Comparison of ENCODE assay signal across 9 cellular contexts in the genomic region with DNA sequence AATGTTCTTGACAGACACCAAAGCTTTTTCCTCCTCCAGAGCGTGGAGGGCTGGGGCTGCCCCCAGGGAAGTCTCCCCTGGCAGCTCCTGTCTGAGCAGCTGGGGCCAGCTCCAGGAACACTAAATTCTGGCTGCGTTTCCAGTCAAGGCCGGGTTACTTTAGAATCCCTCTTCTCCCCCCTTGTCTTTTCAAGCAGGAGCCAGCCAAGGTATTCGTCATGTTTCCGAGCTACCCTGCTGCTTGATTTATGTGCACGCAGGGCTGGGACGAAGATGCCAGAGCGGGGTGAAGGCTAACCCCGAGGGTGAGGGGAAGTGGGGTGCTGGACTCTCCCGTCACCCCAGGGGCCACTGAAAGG.
A peak's percentile ranks its signal among the peaks of the same experiment; 100 is the strongest.
DNase-seq lines count a peak whose midpoint lies in the region; ATAC-seq and TF ChIP-seq lines count a peak whose summit lies in the region.
"Had no signal": no experiment of that assay in that cellular context is flagged by ENCODE, and none has a peak within 500 bp of the region (broad histone marks: within the 10 kb centered on the region; RNA-seq: fewer than 3 reads in every experiment).

No MANE protein-coding gene starts in this region.

- no peak overlapping the region for H3K4me2 ChIP-seq in trophoblast cell (ENCODE audit: low read length)

- H3K27me3 ChIP-seq in body of pancreas (no peaks in the 10 kb centered on the region), psoas muscle (ENCODE audit: insufficient read depth in 3 of 3, low read length in 2 of 3) (peaks cover 0 to 4% (median 0%) of the 10 kb centered on the region in 3 donors), trophoblast cell (ENCODE audit: insufficient read depth, low read length) (no peaks in the 10 kb centered on the region)

- no peak overlapping the region for H3K9ac ChIP-seq in trophoblast cell (ENCODE audit: low read length)

- no peak overlapping the region for H2AK5ac ChIP-seq in trophoblast cell (ENCODE audit: low read length)

- H3K23ac ChIP-seq in trophoblast cell (ENCODE audit: low read length): no peak overlapping the region

- H3K14ac ChIP-seq in trophoblast cell (ENCODE audit: low read length): no peak overlapping the region

- no peaks in the 10 kb centered on the region for H3K9me3 Mint-ChIP-seq in activated T-cell treated with anti-CD3 and anti-CD28 coated beads, Interleukin-2, amount 50 U/mL, for 4 hours
- no peaks in the 10 kb centered on the region for H3K9me3 Mint-ChIP-seq in activated CD8-positive, alpha-beta T cell treated with anti-CD3 and anti-CD28 coated beads for 36 hours

- peak overlapping the region; percentile 25 to 67 (median 55) for H3K27ac ChIP-seq in body of pancreas
- peak overlapping the region; percentile 60 for H3K27ac ChIP-seq in psoas muscle
- no peak overlapping the region for H3K27ac ChIP-seq in trophoblast cell (ENCODE audit: low read depth, low read length)

- no peak overlapping the region for H4K12ac ChIP-seq in trophoblast cell (ENCODE audit: low read depth, low read length)

- H2BK5ac ChIP-seq in trophoblast cell (ENCODE audit: low read depth, low read length, poor library complexity): no peak overlapping the region

- no peaks in the 10 kb centered on the region for H3K79me2 ChIP-seq in trophoblast cell (ENCODE audit: control insufficient read depth, insufficient read depth, low read length, poor library complexity)

- POLR2A ChIA-PET in activated CD8-positive, alpha-beta T cell treated with anti-CD3 and anti-CD28 coated beads for 36 hours (lab: Charles Lee): interaction anchor here (0.8 kb wide), 1 partner anchor 75 kb away, joined by 3 read pairs; no protein-coding TSS in a partner anchor

- H3K27me3 Mint-ChIP-seq in activated T-cell treated with anti-CD3 and anti-CD28 coated beads, Interleukin-2, amount 50 U/mL, for 4 hours (ENCODE audit: low read depth): peaks cover 4% of the 10 kb centered on the region
- peaks cover 5% of the 10 kb centered on the region for H3K27me3 Mint-ChIP-seq in activated CD8-positive, alpha-beta T cell treated with anti-CD3 and anti-CD28 coated beads for 36 hours

- H3K4me3 ChIP-seq in body of pancreas (no peak overlapping the region), psoas muscle (peak overlapping the region; percentile 4), trophoblast cell (ENCODE audit: low read depth, low read length) (no peak overlapping the region)

- 19 to 29% methylated on average over 6 to 10 of the region's 10 CpGs for WGBS in body of pancreas, 2 donors
- 13 to 20% (median 13%) methylated on average over 10 of the region's 10 CpGs for WGBS in psoas muscle, 3 donors
- WGBS in trophoblast cell (ENCODE audit: extremely low coverage, insufficient coverage, insufficient read length): no CpG with 5 or more reads among the region's 10 CpGs

- no peak overlapping the region for H4K8ac ChIP-seq in trophoblast cell (ENCODE audit: low read depth, low read length)

- no peaks in the 10 kb centered on the region for H3K4me1 Mint-ChIP-seq in activated T-cell treated with anti-CD3 and anti-CD28 coated beads, Interleukin-2, amount 50 U/mL, for 4 hours (ENCODE audit: low read depth)
- peaks cover 10% of the 10 kb centered on the region for H3K4me1 Mint-ChIP-seq in activated CD8-positive, alpha-beta T cell treated with anti-CD3 and anti-CD28 coated beads for 36 hours (ENCODE audit: low read depth)

- no peaks in the 10 kb centered on the region for H3K36me3 Mint-ChIP-seq in activated T-cell treated with anti-CD3 and anti-CD28 coated beads, Interleukin-2, amount 50 U/mL, for 4 hours (ENCODE audit: insufficient read depth)
- no peaks in the 10 kb centered on the region for H3K36me3 Mint-ChIP-seq in activated CD8-positive, alpha-beta T cell treated with anti-CD3 and anti-CD28 coated beads for 36 hours (ENCODE audit: low read depth)

- H4K91ac ChIP-seq in trophoblast cell (ENCODE audit: low read depth, low read length): no peak overlapping the region

- H3K4me1 ChIP-seq in body of pancreas: peaks cover 14% of the 10 kb centered on the region
- H3K4me1 ChIP-seq in psoas muscle: peaks cover 12% of the 10 kb centered on the region
- H3K4me1 ChIP-seq in trophoblast cell (ENCODE audit: control insufficient read depth in 1 of 2, insufficient read depth in 2 of 2, low read length in 2 of 2): peaks cover 5 to 6% of the 10 kb centered on the region in 2 experiments

- no peak overlapping the region for H2AFZ ChIP-seq in trophoblast cell (ENCODE audit: insufficient read depth, low read length, poor library complexity)

- intact Hi-C loops in body of pancreas (cut with DNase I): no loop called here
- intact Hi-C loops in psoas muscle (cut with DNase I): no loop called here
- intact Hi-C loops in activated CD8-positive, alpha-beta T cell treated with anti-CD3 and anti-CD28 coated beads for 36 hours (cut with micrococcal nuclease): no loop called here

- no peaks in the 10 kb centered on the region for H3K36me3 ChIP-seq in body of pancreas (replicated peaks in 1 of 2; ENCODE audit: insufficient read depth in 1 of 2, low read depth in 2 of 2)
- no peaks in the 10 kb centered on the region for H3K36me3 ChIP-seq in psoas muscle (ENCODE audit: insufficient read depth in 1 of 2, low read depth in 1 of 2)
- H3K36me3 ChIP-seq in trophoblast cell (ENCODE audit: control insufficient read depth in 1 of 2, insufficient read depth in 2 of 2, low read length in 2 of 2): no peaks in the 10 kb centered on the region

- CTCF ChIA-PET in activated CD8-positive, alpha-beta T cell treated with anti-CD3 and anti-CD28 coated beads for 36 hours (lab: Charles Lee): no interaction called here

- H3K18ac ChIP-seq in trophoblast cell (ENCODE audit: low read length): no peak overlapping the region

- no peaks in the 10 kb centered on the region for H3K9me3 ChIP-seq in body of pancreas
- H3K9me3 ChIP-seq in psoas muscle: no peaks in the 10 kb centered on the region
- H3K9me3 ChIP-seq in trophoblast cell (ENCODE audit: insufficient read depth, low read depth, low read length): no peaks in the 10 kb centered on the region

- ATAC-seq in body of pancreas (peak; percentile 78), psoas muscle (peak; percentile 80 to 89 (median 84)), GM21526 (IDR thresholded peaks at IDR 0.05; ENCODE audit: low FRiP score, unreplicated experiment) (no peak)
- no peak for ATAC-seq in activated T-cell treated with anti-CD3 and anti-CD28 coated beads, Interleukin-2, amount 50 U/mL, for 4 hours
- no peak for ATAC-seq in activated CD8-positive, alpha-beta T cell treated with anti-CD3 and anti-CD28 coated beads for 36 hours

- H3K4me3 Mint-ChIP-seq in activated T-cell treated with anti-CD3 and anti-CD28 coated beads, Interleukin-2, amount 50 U/mL, for 4 hours: no peak overlapping the region
- no peak overlapping the region for H3K4me3 Mint-ChIP-seq in activated CD8-positive, alpha-beta T cell treated with anti-CD3 and anti-CD28 coated beads for 36 hours

- TF ChIP-seq CTCF in body of pancreas (IDR thresholded peaks at IDR 0.05) (no peak), psoas muscle (IDR thresholded peaks at IDR 0.05) (no peak)
- no peak for TF ChIP-seq CTCF in activated CD8-positive, alpha-beta T cell treated with anti-CD3 and anti-CD28 coated beads for 36 hours (IDR thresholded peaks at IDR 0.05)

- no peak overlapping the region for H2BK12ac ChIP-seq in trophoblast cell (ENCODE audit: low read length)

- no peak overlapping the region for H3K27ac Mint-ChIP-seq in activated CD8-positive, alpha-beta T cell treated with anti-CD3 and anti-CD28 coated beads for 36 hours

- H2BK120ac ChIP-seq in trophoblast cell (ENCODE audit: insufficient read depth, low read length, poor library complexity): no peak overlapping the region

- no peaks in the 10 kb centered on the region for H3K79me1 ChIP-seq in trophoblast cell (ENCODE audit: low read length)

- H3K4ac ChIP-seq in trophoblast cell (ENCODE audit: low read depth, low read length): no peak overlapping the region

- no peak for TF ChIP-seq POLR2A in body of pancreas (IDR thresholded peaks at IDR 0.05)

- DNase-seq in AG08395 (ENCODE audit: low spot score): peak; percentile 73
- peak; percentile 33 to 61 (median 53) for DNase-seq in body of pancreas
- DNase-seq in hepatic stellate cell (ENCODE audit: low spot score): peak; percentile 50
- peak; percentile 74 to 92 for DNase-seq in psoas muscle
- DNase-seq in activated T-cell treated with anti-CD3 and anti-CD28 coated beads, Interleukin-2, amount 50 U/mL, for 4 hours: no peak
- no peak for DNase-seq in trophoblast cell
- no peak for DNase-seq in activated CD8-positive, alpha-beta T cell treated with anti-CD3 and anti-CD28 coated beads for 36 hours
- DNase-seq: NCI-H1105 had no signal

Comparison
In these comparisons a context has a peak if more than half of its experiments do, and no peak if none do; other contexts are left out.
1. DNase-seq: peak in AG08395 (single experiment), body of pancreas (4 of 4), hepatic stellate cell (single experiment) and psoas muscle (2 of 2); none in activated T-cell treated with anti-CD3 and anti-CD28 coated beads, Interleukin-2, amount 50 U/mL, for 4 hours (single experiment), trophoblast cell (0 of 2) and activated CD8-positive, alpha-beta T cell treated with anti-CD3 and anti-CD28 coated beads for 36 hours (single experiment).
2. ATAC-seq: peak in body of pancreas (single experiment) and psoas muscle (4 of 4); none in GM21526 (single experiment), activated T-cell treated with anti-CD3 and anti-CD28 coated beads, Interleukin-2, amount 50 U/mL, for 4 hours (0 of 2) and activated CD8-positive, alpha-beta T cell treated with anti-CD3 and anti-CD28 coated beads for 36 hours (single experiment).